8 cellular contexts compared by ENCODE assay signal in genomic region chr1:19210772-19211549, GRCh38. TPM values are rescaled to one million over a fixed set of nuclear protein-coding genes. Genes with fewer than 3 reads are reported as not detected.
DNase-seq lines count a peak whose midpoint lies in the region; ATAC-seq, FAIRE-seq and TF ChIP-seq lines count a peak whose summit lies in the region.

No MANE protein-coding gene starts in this region.

- peak; percentile 10 for ATAC-seq in left lung
- no peak for ATAC-seq in HG03280 (IDR thresholded peaks at IDR 0.05; ENCODE audit: unreplicated experiment)
- no peak for ATAC-seq in HG03039 (IDR thresholded peaks at IDR 0.05; ENCODE audit: unreplicated experiment)

- H3K4me3 Mint-ChIP-seq in astrocyte (ENCODE audit: unreplicated experiment), result peak overlapping the region; percentile 90

- no peak for TF ChIP-seq EP300 in tibial nerve (IDR thresholded peaks at IDR 0.05)

- H3K9me2 ChIP-seq in DOHH2 (replicated peaks; ENCODE audit: control insufficient read depth, low read length), result no peaks in the 10 kb centered on the region

- H3F3A ChIP-seq in DOHH2 (ENCODE audit: control insufficient read depth, insufficient read depth), result peaks cover 4% of the 10 kb centered on the region; the same call in 1 of the 2 replicates

- no peaks in the 10 kb centered on the region for H3K27me3 Mint-ChIP-seq in astrocyte (ENCODE audit: low read depth, unreplicated experiment)

- peak overlapping the region; percentile 92 for H3K9ac ChIP-seq in astrocyte (ENCODE audit: low read length)

- peak overlapping the region; percentile 95 for H3K27ac Mint-ChIP-seq in astrocyte (ENCODE audit: unreplicated experiment)

- WGBS in tibial nerve, 2 donors, result 19 to 23% methylated on average over 12 of the region's 12 CpGs

- DNase-seq in astrocyte (ENCODE audit: low read depth) (peak; percentile 33), left lung (no peak), tibial nerve (ENCODE audit: low spot score in 2 of 2) (no peak), nucleus accumbens (lab: John Stamatoyannopoulos, UW) (no peak)

- peak overlapping the region; percentile 91 for H3K4me2 ChIP-seq in DOHH2 (ENCODE audit: low read length)
- peak overlapping the region; percentile 89 for H3K4me2 ChIP-seq in astrocyte (ENCODE audit: low read length)

- peaks cover 1% of the 10 kb centered on the region for H3K36me3 Mint-ChIP-seq in astrocyte (ENCODE audit: low read depth, unreplicated experiment)

- peaks cover 54% of the 10 kb centered on the region for H3K36me3 ChIP-seq in DOHH2 (ENCODE audit: control insufficient read depth, low read length)
- H3K36me3 ChIP-seq in KOPT-K1 (ENCODE audit: insufficient read depth, low read length), result peaks cover 46% of the 10 kb centered on the region
- peaks cover 18% of the 10 kb centered on the region for H3K36me3 ChIP-seq in astrocyte (ENCODE audit: insufficient read depth, low read length)
- peaks cover 0 to 23% of the 10 kb centered on the region in 2 donors for H3K36me3 ChIP-seq in left lung
- H3K36me3 ChIP-seq in tibial nerve, result peaks cover 0 to 6% (median 0%) of the 10 kb centered on the region in 3 donors

- H3K4me1 ChIP-seq in DOHH2 (ENCODE audit: control insufficient read depth, low read length) (peaks cover 37% of the 10 kb centered on the region), astrocyte (ENCODE audit: insufficient read depth, low read length) (peaks cover 10% of the 10 kb centered on the region), left lung (peaks cover 9 to 62% of the 10 kb centered on the region in 2 donors), tibial nerve (peaks cover 3 to 64% (median 27%) of the 10 kb centered on the region in 4 donors)

- H2AFZ ChIP-seq in astrocyte (ENCODE audit: low read depth, low read length), result peak overlapping the region; percentile 84

- H4K20me1 ChIP-seq in DOHH2 (ENCODE audit: control insufficient read depth, insufficient read depth, low read depth, low read length) (peaks cover 20% of the 10 kb centered on the region; the same call in 1 of the 2 replicates), astrocyte (ENCODE audit: insufficient read depth, low read length) (peaks cover 46% of the 10 kb centered on the region)

- H3K9me3 ChIP-seq in DOHH2 (ENCODE audit: control insufficient read depth, insufficient read depth, low read length) (no peaks in the 10 kb centered on the region), KOPT-K1 (ENCODE audit: insufficient read depth, low read length, poor library complexity, severe bottlenecking) (no peaks in the 10 kb centered on the region), astrocyte (ENCODE audit: insufficient read depth, low read depth, low read length) (no peaks in the 10 kb centered on the region), left lung (no peaks in the 10 kb centered on the region), tibial nerve (no peaks in the 10 kb centered on the region)

- H3K79me2 ChIP-seq in DOHH2 (ENCODE audit: control insufficient read depth, low read length) (peaks cover 97% of the 10 kb centered on the region), astrocyte (ENCODE audit: insufficient read depth, low read length) (peaks cover 94% of the 10 kb centered on the region)

- TF ChIP-seq POLR2A in tibial nerve (IDR thresholded peaks at IDR 0.05), result no peak

- FAIRE-seq in astrocyte (lab: Jason Lieb, UNC), result no peak

- TF ChIP-seq CTCF in DOHH2 (IDR thresholded peaks at IDR 0.05; ENCODE audit: low read depth, low read length, poor library complexity, severe bottlenecking), result no peak
- TF ChIP-seq CTCF in astrocyte (IDR thresholded peaks at IDR 0.05; ENCODE audit: insufficient read depth, low read depth, low read length), result no peak
- no peak for TF ChIP-seq CTCF in left lung (IDR thresholded peaks at IDR 0.05)
- TF ChIP-seq CTCF in tibial nerve (IDR thresholded peaks at IDR 0.05), result no peak

- intact Hi-C loops in left lung (cut with DNase I), result no loop called here

- no peaks in the 10 kb centered on the region for H3K9me3 Mint-ChIP-seq in astrocyte (ENCODE audit: unreplicated experiment)

- H3K27me3 ChIP-seq in DOHH2 (ENCODE audit: control insufficient read depth, low read length) (no peaks in the 10 kb centered on the region), astrocyte (ENCODE audit: insufficient read depth, low read length) (no peaks in the 10 kb centered on the region), left lung (no peaks in the 10 kb centered on the region), tibial nerve (no peaks in the 10 kb centered on the region)

- H3K4me1 Mint-ChIP-seq in astrocyte (ENCODE audit: low read depth, unreplicated experiment), result peaks cover 20% of the 10 kb centered on the region

- H3K4me3 ChIP-seq in DOHH2 (ENCODE audit: low read length), result peak overlapping the region; percentile 94
- H3K4me3 ChIP-seq in astrocyte (ENCODE audit: insufficient read depth, low read depth, low read length), result peak overlapping the region; percentile 89
- H3K4me3 ChIP-seq in left lung, result peak overlapping the region; percentile 90 to 95
- H3K4me3 ChIP-seq in tibial nerve, result peak overlapping the region; percentile 64 to 86 (median 76)

- peak overlapping the region; percentile 69 for H3K27ac ChIP-seq in DOHH2 (ENCODE audit: low read depth, low read length)
- H3K27ac ChIP-seq in KOPT-K1 (ENCODE audit: low read depth, low read length, poor library complexity, severe bottlenecking), result peak overlapping the region; percentile 76
- peak overlapping the region; percentile 92 for H3K27ac ChIP-seq in astrocyte (ENCODE audit: low read depth, low read length)
- peak overlapping the region; percentile 91 to 97 for H3K27ac ChIP-seq in left lung
- H3K27ac ChIP-seq in tibial nerve, result peak overlapping the region; percentile 94 to 96 (median 94)

RNA-seq across cellular contexts. Expression of gene UBR4, which starts 0.9 kb away (rescaled TPM):
- total RNA-seq in astrocyte (133 and 153 TPM in 2 replicates), left lung (100 to 1,000 TPM in 1 of 2 donors, 10 to 100 TPM in 1; 95.9 to 130 TPM), tibial nerve (100 to 1,000 TPM; 107 to 190 (median 142) TPM)

RNA-seq across cellular contexts. Expression of gene EMC1, which starts 40.4 kb away (rescaled TPM):
- total RNA-seq in astrocyte (89.3 and 92.9 TPM in 2 replicates), left lung (10 to 100 TPM; 43.7 to 53.7 TPM), tibial nerve (10 to 100 TPM; 25.6 to 46.8 (median 39.1) TPM)

RNA-seq across cellular contexts. Expression of gene MRTO4, which starts 40.6 kb away (rescaled TPM):
- 37.9 and 41.0 TPM in 2 replicates for total RNA-seq in astrocyte
- 10 to 100 TPM; 17.6 to 34.6 TPM for total RNA-seq in left lung
- 10 to 100 TPM; 16.4 to 33.0 (median 19.5) TPM for total RNA-seq in tibial nerve
